Comparison of ENCODE assay signal across 11 cellular contexts in the genomic region with DNA sequence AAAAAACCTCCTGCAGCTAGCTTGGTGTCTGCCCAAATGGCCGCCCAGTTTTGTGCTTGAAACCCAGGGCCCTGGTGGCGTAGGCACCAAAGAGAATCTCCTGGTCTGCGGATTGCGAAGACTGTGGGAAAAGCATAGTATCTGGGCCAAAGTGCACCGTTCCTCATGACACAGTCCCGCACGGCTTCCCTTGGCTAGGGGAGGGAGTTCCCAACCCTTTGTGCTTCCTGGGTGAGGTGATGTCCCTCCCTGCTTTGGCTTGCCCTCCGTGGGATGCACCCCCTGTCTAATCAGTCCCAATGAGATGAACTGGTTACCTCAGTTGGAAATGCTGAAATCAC.
DNase-seq lines count a peak whose midpoint lies in the region; ATAC-seq and TF ChIP-seq lines count a peak whose summit lies in the region.
"Had no signal": no experiment of that assay in that cellular context is flagged by ENCODE, and none has a peak within 500 bp of the region (broad histone marks: within the 10 kb centered on the region; RNA-seq: fewer than 3 reads in every experiment).

No MANE protein-coding gene starts in this region.

- CTCF ChIA-PET in CD8-positive, alpha-beta T cell (lab: Charles Lee) = no interaction called here

- peaks cover 26% of the 10 kb centered on the region for H3K9me3 Mint-ChIP-seq in CD8-positive, alpha-beta T cell
- H3K9me3 Mint-ChIP-seq in neural progenitor cell = peaks cover 16% of the 10 kb centered on the region

- H3K9ac ChIP-seq in OCI-LY1 (ENCODE audit: low read length) (peak overlapping the region; percentile 34; the same call in 1 of the 2 replicates), neural progenitor cell (no peak overlapping the region)

- no peak overlapping the region for H3K27ac ChIP-seq in CD8-positive, alpha-beta T cell (ENCODE audit: low read depth, low read length)
- H3K27ac ChIP-seq in OCI-LY1 (ENCODE audit: low read depth, low read length, poor library complexity, severe bottlenecking) = no peak overlapping the region
- peak overlapping the region; percentile 67 for H3K27ac ChIP-seq in epithelial cell of prostate
- no peak overlapping the region for H3K27ac ChIP-seq in neural progenitor cell
- H3K27ac ChIP-seq: prostate gland had no signal

- H3K79me2 ChIP-seq in OCI-LY1 (ENCODE audit: insufficient read depth, low read length) (no peaks in the 10 kb centered on the region), neural progenitor cell (ENCODE audit: low read depth) (no peaks in the 10 kb centered on the region)

- H3K36me3 ChIP-seq in CD8-positive, alpha-beta T cell (ENCODE audit: insufficient read depth, low read length) = no peaks in the 10 kb centered on the region
- H3K36me3 ChIP-seq in OCI-LY1 (ENCODE audit: insufficient read depth, low read length) (no peaks in the 10 kb centered on the region), neural progenitor cell (no peaks in the 10 kb centered on the region)
- H3K36me3 ChIP-seq: heart right ventricle, prostate gland had no signal

- H3F3A ChIP-seq in OCI-LY1 (ENCODE audit: insufficient read depth, low read length) = no peaks in the 10 kb centered on the region
- H3F3A ChIP-seq in neural progenitor cell (ENCODE audit: low read depth) = no peaks in the 10 kb centered on the region

- H2AFZ ChIP-seq in OCI-LY1 (ENCODE audit: low read length) (peak overlapping the region; percentile 78), neural progenitor cell (replicated peaks) (peak overlapping the region; percentile 94)

- H3K36me3 Mint-ChIP-seq in CD8-positive, alpha-beta T cell = peaks cover 26% of the 10 kb centered on the region
- H3K36me3 Mint-ChIP-seq in neural progenitor cell = no peaks in the 10 kb centered on the region

- H3K4me3 ChIP-seq in CD8-positive, alpha-beta T cell (ENCODE audit: low read depth, low read length) = no peak overlapping the region
- H3K4me3 ChIP-seq in OCI-LY1 (ENCODE audit: low read depth, low read length, poor library complexity, severe bottlenecking) (peak overlapping the region; percentile 33), neural progenitor cell (no peak overlapping the region)
- H3K4me3 ChIP-seq: prostate gland had no signal

- H3K4me2 ChIP-seq in OCI-LY1 (ENCODE audit: low read length) (peak overlapping the region; percentile 33), neural progenitor cell (no peak overlapping the region)

- H3K4me3 Mint-ChIP-seq in CD8-positive, alpha-beta T cell = no peak overlapping the region
- no peak overlapping the region for H3K4me3 Mint-ChIP-seq in neural progenitor cell

- no peak for ATAC-seq in CD8-positive, alpha-beta T cell

- H3K9me3 ChIP-seq in CD8-positive, alpha-beta T cell (ENCODE audit: low read length) = no peaks in the 10 kb centered on the region
- H3K9me3 ChIP-seq in OCI-LY1 (ENCODE audit: low read length) (no peaks in the 10 kb centered on the region), neural progenitor cell (ENCODE audit: low read depth) (no peaks in the 10 kb centered on the region)
- H3K9me3 ChIP-seq: prostate gland had no signal

- no peak for DNase-seq in CD8-positive, alpha-beta T cell
- DNase-seq in epithelial cell of prostate (ENCODE audit: low read depth, low spot score) (no peak), neural progenitor cell (ENCODE audit: low spot score) (no peak), NCI-H774 (lab: John Stamatoyannopoulos, UW) (no peak), inferior parietal cortex (ENCODE audit: extremely low spot score) (no peak), NCI-H187 treated with DMSO at 0.1 percent for 48 hours (lab: John Stamatoyannopoulos, UW) (no peak), RPMI8226 (no peak)
- DNase-seq: GDM1 had no signal

- no peaks in the 10 kb centered on the region for H3K27me3 Mint-ChIP-seq in CD8-positive, alpha-beta T cell (ENCODE audit: low read depth)
- H3K27me3 Mint-ChIP-seq in neural progenitor cell (ENCODE audit: insufficient read depth, low read depth) = peaks cover 4% of the 10 kb centered on the region

- H3K4me1 ChIP-seq in CD8-positive, alpha-beta T cell (ENCODE audit: insufficient read depth, low read length) = peaks cover 4% of the 10 kb centered on the region
- H3K4me1 ChIP-seq in OCI-LY1 (ENCODE audit: insufficient read depth, low read length, severe bottlenecking) = peaks cover 13% of the 10 kb centered on the region
- H3K4me1 ChIP-seq in neural progenitor cell = peaks cover 6% of the 10 kb centered on the region
- H3K4me1 ChIP-seq: prostate gland had no signal

- H3K27ac Mint-ChIP-seq in CD8-positive, alpha-beta T cell = peak overlapping the region; percentile 60
- H3K27ac Mint-ChIP-seq in neural progenitor cell = no peak overlapping the region

- POLR2A ChIA-PET in CD8-positive, alpha-beta T cell (lab: Charles Lee) = interaction anchor here (0.8 kb wide), 1 partner anchor 109 kb away, joined by 3 read pairs; no protein-coding TSS in a partner anchor

- H4K20me1 ChIP-seq in OCI-LY1 (ENCODE audit: insufficient read depth, low read length) = no peaks in the 10 kb centered on the region
- no peaks in the 10 kb centered on the region for H4K20me1 ChIP-seq in neural progenitor cell (ENCODE audit: low read depth)

- H3K4me1 Mint-ChIP-seq in CD8-positive, alpha-beta T cell (ENCODE audit: low read depth) = peaks cover 9% of the 10 kb centered on the region
- peaks cover 7% of the 10 kb centered on the region for H3K4me1 Mint-ChIP-seq in neural progenitor cell

- intact Hi-C loops in CD8-positive, alpha-beta T cell (cut with DNase I, micrococcal nuclease) = no loop called here

- TF ChIP-seq CTCF in CD8-positive, alpha-beta T cell (IDR thresholded peaks at IDR 0.05) = no peak
- TF ChIP-seq CTCF in OCI-LY1 (IDR thresholded peaks at IDR 0.05; ENCODE audit: low read length) = no peak
- no peak for TF ChIP-seq CTCF in neural progenitor cell (IDR thresholded peaks at IDR 0.05)

- H3K9me2 ChIP-seq in OCI-LY1 (ENCODE audit: low read depth, low read length) = no peaks in the 10 kb centered on the region

- H3K27me3 ChIP-seq in CD8-positive, alpha-beta T cell (ENCODE audit: insufficient read depth, low read length) = no peaks in the 10 kb centered on the region
- H3K27me3 ChIP-seq in OCI-LY1 (ENCODE audit: insufficient read depth, low read length) (no peaks in the 10 kb centered on the region), neural progenitor cell (no peaks in the 10 kb centered on the region)
- H3K27me3 ChIP-seq: heart right ventricle had no signal
